ENCODE assay signal across 1 cellular context in genomic region chr19:16262618-16263017, GRCh38.
TF ChIP-seq lines count a peak whose summit lies in the region.

No MANE protein-coding gene starts in this region.

TF ChIP-seq in HepG2, 621 proteins besides CTCF, POLR2A, EP300 and RAD21 (continued from another document and continues in another):
- TF ChIP-seq ARID4A (CRISPR knock-in tag; IDR thresholded peaks at IDR 0.05; ENCODE audit: borderline replicate concordance) (0 out of 2 replicates have a peak, but pooled peaks have one; percentile 13), IRX3 (CRISPR knock-in tag; IDR thresholded peaks at IDR 0.05; ENCODE audit: borderline replicate concordance, low read depth) (no peak), RARG (CRISPR knock-in tag; IDR thresholded peaks at IDR 0.05; ENCODE audit: low read depth) (no peak), ZNF674 (CRISPR knock-in tag; IDR thresholded peaks at IDR 0.05; ENCODE audit: low read depth) (no peak), NFE2 (CRISPR knock-in tag; IDR thresholded peaks at IDR 0.05) (no peak), ZSCAN31 (CRISPR knock-in tag; IDR thresholded peaks at IDR 0.05; ENCODE audit: low read depth) (no peak), ZNF451 (CRISPR knock-in tag; IDR thresholded peaks at IDR 0.05) (no peak), ZNF784 (CRISPR knock-in tag; IDR thresholded peaks at IDR 0.05; ENCODE audit: borderline replicate concordance) (0 out of 2 replicates have a peak, but pooled peaks have one; percentile 38), ZNF776 (CRISPR knock-in tag; IDR thresholded peaks at IDR 0.05) (no peak), TARDBP (CRISPR knock-in tag; IDR thresholded peaks at IDR 0.05) (peak; percentile 34; the same call in 1 of the 2 replicates), KAT7 (CRISPR knock-in tag; IDR thresholded peaks at IDR 0.05; ENCODE audit: borderline replicate concordance) (no peak), ZFP82 (CRISPR knock-in tag; IDR thresholded peaks at IDR 0.05; ENCODE audit: borderline replicate concordance) (no peak), ARID5B (CRISPR knock-in tag; IDR thresholded peaks at IDR 0.05) (peak; percentile 43; the same call in 1 of the 2 replicates), ATRX (CRISPR knock-in tag; IDR thresholded peaks at IDR 0.05; ENCODE audit: borderline replicate concordance) (no peak), NR2F6 (IDR thresholded peaks at IDR 0.05) (peak; percentile 61), NR2F6 (CRISPR knock-in tag; IDR thresholded peaks at IDR 0.05) (peak; percentile 68; the same call in 1 of the 2 replicates), CENPT (CRISPR knock-in tag; IDR thresholded peaks at IDR 0.05; ENCODE audit: low read depth) (no peak), NCOA2 (CRISPR knock-in tag; IDR thresholded peaks at IDR 0.05) (peak; percentile 30; the same call in 1 of the 2 replicates), ZNF512 (CRISPR knock-in tag; IDR thresholded peaks at IDR 0.05) (no peak), HMGA1 (CRISPR knock-in tag; conservative IDR thresholded peaks at IDR 0.05) (no peak), KDM6A (CRISPR knock-in tag; IDR thresholded peaks at IDR 0.05; ENCODE audit: low read depth) (no peak), SCMH1 (CRISPR knock-in tag; IDR thresholded peaks at IDR 0.05; ENCODE audit: borderline replicate concordance) (no peak), ZNF180 (CRISPR knock-in tag; IDR thresholded peaks at IDR 0.05; ENCODE audit: borderline replicate concordance, low read depth) (no peak), E2F5 (CRISPR knock-in tag; conservative IDR thresholded peaks at IDR 0.05) (no peak), SOX13 (IDR thresholded peaks at IDR 0.05) (no peak), SOX13 (CRISPR knock-in tag; conservative IDR thresholded peaks at IDR 0.05 in 1 of 2, IDR thresholded peaks at IDR 0.05 in 1 of 2) (peak in 1 of 2 experiments; percentile 59; a peak in 1 of 4 replicates), KAT2B (IDR thresholded peaks at IDR 0.05; ENCODE audit: borderline replicate concordance, low read depth, low read length) (no peak), GABPB1 (CRISPR knock-in tag; IDR thresholded peaks at IDR 0.05) (no peak), SALL1 (CRISPR knock-in tag; IDR thresholded peaks at IDR 0.05) (peak; percentile 61; the same call in 1 of the 2 replicates), CBX1 (IDR thresholded peaks at IDR 0.05; ENCODE audit: low read depth) (no peak), TCF7 (IDR thresholded peaks at IDR 0.05; ENCODE audit: low read depth) (no peak), NKX3-1 (CRISPR knock-in tag; IDR thresholded peaks at IDR 0.05) (no peak), ZNF329 (CRISPR knock-in tag; IDR thresholded peaks at IDR 0.05; ENCODE audit: low read depth) (no peak), ZNF160 (CRISPR knock-in tag; IDR thresholded peaks at IDR 0.05) (no peak), HOMEZ (CRISPR knock-in tag; IDR thresholded peaks at IDR 0.05; ENCODE audit: low read depth) (no peak), SRSF9 (IDR thresholded peaks at IDR 0.05; ENCODE audit: borderline replicate concordance, insufficient read depth, low read depth, low read length, poor library complexity, severe bottlenecking) (no peak), ATF3 (CRISPR knock-in tag; IDR thresholded peaks at IDR 0.05) (no peak), PHF21A (CRISPR knock-in tag; IDR thresholded peaks at IDR 0.05) (peak; percentile 60; the same call in 1 of the 2 replicates), GATAD2A (CRISPR knock-in tag; IDR thresholded peaks at IDR 0.05) (peak; percentile 41; the same call in 1 of the 2 replicates), TRIM22 (IDR thresholded peaks at IDR 0.05) (no peak), ZBTB7B (CRISPR knock-in tag; IDR thresholded peaks at IDR 0.05) (peak; percentile 84), KLF13 (CRISPR knock-in tag; IDR thresholded peaks at IDR 0.05) (no peak), ZNF556 (CRISPR knock-in tag; IDR thresholded peaks at IDR 0.05; ENCODE audit: borderline replicate concordance) (no peak), YEATS2 (CRISPR knock-in tag; IDR thresholded peaks at IDR 0.05; ENCODE audit: borderline replicate concordance) (no peak), ZSCAN25 (CRISPR knock-in tag; IDR thresholded peaks at IDR 0.05) (peak; percentile 25; the same call in 1 of the 2 replicates)
